8 cellular contexts compared by ENCODE assay signal in the genomic region with DNA sequence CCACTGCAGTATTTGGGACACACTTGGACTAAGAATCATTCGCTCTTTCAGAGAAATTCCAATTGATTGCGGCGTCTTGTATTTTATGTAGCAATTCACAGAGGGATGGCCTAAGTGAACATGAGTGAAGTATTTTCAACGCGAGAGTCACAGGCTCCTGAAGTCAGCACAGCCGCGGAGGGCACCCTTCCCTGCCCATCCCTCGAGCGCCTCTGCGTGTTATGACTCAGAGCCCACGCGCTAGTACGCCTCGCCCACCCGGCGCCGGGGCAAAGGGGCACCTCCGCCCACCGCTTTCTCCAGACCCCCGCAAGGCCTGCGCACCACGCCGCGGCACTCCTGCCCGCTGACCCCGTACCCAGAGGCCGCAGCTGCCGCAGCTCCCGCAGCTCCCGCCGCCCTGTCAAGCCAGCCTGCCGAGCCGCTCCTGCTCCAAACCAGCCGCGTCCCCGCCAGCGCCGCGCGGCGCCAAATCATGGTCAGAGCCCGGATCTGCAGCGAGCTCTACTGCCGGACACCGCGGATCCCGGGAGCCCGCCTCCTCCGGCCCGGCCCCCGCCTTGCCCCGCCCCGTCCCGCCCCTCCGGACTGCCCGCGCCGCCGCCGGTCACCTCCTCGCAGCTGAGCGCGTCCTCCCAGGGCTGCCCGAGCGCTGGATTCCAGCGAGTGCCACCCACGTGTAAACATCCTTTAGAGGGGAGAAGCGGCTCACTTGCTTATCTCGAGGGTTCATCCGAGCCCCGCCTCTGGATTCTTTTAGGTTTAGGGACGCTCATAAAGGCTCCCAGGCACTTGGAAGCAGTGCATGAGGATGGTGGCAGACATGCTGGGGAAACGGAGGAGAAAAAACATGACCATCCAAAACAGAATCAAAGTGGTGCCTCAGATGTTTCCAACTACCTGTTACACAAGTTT. TPM values are rescaled to one million over a fixed set of nuclear protein-coding genes. Genes with fewer than 3 reads are reported as not detected.
DNase-seq lines count a peak whose midpoint lies in the region; ATAC-seq and TF ChIP-seq lines count a peak whose summit lies in the region.

A gene with protein sequence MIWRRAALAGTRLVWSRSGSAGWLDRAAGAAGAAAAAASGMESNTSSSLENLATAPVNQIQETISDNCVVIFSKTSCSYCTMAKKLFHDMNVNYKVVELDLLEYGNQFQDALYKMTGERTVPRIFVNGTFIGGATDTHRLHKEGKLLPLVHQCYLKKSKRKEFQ (minus strand): TSS at position 509 of the 915 bp plus-strand sequence. CDS start 32 bp downstream, at position 477.

- intact Hi-C loops in cardiac septum (cut with DNase I) = loop anchor here (1.0 to 10.0 kb wide), 3 partner anchors 17 to 630 kb away; partner anchors contain the start of genes CDC73, RO60 and UCHL5

- H3K9ac ChIP-seq in adipocyte (ENCODE audit: low read length) = peak within 1 kb of the TSS; percentile 93

- 0% methylated on average over 10 to 48 of the region's 73 CpGs for WGBS in upper lobe of left lung, 2 donors

- H3K9me3 ChIP-seq in adipocyte (ENCODE audit: control insufficient read depth, low read length) (no peaks in the 10 kb centered on the region), upper lobe of left lung (no peaks in the 10 kb centered on the region)

- H3K27ac ChIP-seq in upper lobe of left lung = peak within 1 kb of the TSS; percentile 89 to 93 (median 91)

- TF ChIP-seq POLR2A in upper lobe of left lung (IDR thresholded peaks at IDR 0.05) = peak in 3 of 4 donors; percentile 75 to 89 (median 84)

- H3K4me3 ChIP-seq in GM12875 (ENCODE audit: low read depth, low read length) = peak within 1 kb of the TSS; percentile 82
- peak within 1 kb of the TSS; percentile 93 for H3K4me3 ChIP-seq in adipocyte (ENCODE audit: low read length)
- H3K4me3 ChIP-seq in upper lobe of left lung = peak within 1 kb of the TSS; percentile 63 to 88 (median 75)

- DNase-seq in NCI-H1092 (lab: John Stamatoyannopoulos, UW) = peak; percentile 67
- peak; percentile 88 for DNase-seq in SW480 (ENCODE audit: low spot score)
- peak; percentile 95 for DNase-seq in adipocyte (ENCODE audit: low read depth)
- peak; percentile 95 for DNase-seq in cardiac septum (ENCODE audit: low spot score)
- peak; percentile 75 for DNase-seq in pons (ENCODE audit: low spot score)
- peak; percentile 93 to 97 for DNase-seq in upper lobe of left lung

- H3K4me1 ChIP-seq in adipocyte (ENCODE audit: control insufficient read depth, insufficient read depth, low read length) (peaks cover 35% of the 10 kb centered on the region), upper lobe of left lung (peaks cover 7 to 18% (median 16%) of the 10 kb centered on the region in 4 donors)

- H3K36me3 ChIP-seq in adipocyte (ENCODE audit: control insufficient read depth, insufficient read depth, low read length, severe bottlenecking) (peaks cover 8% of the 10 kb centered on the region), upper lobe of left lung (peaks cover 2 to 6% (median 4%) of the 10 kb centered on the region in 4 donors)

- ATAC-seq in HG02610 (IDR thresholded peaks at IDR 0.05; ENCODE audit: unreplicated experiment) (peak; percentile 88), upper lobe of left lung (ENCODE audit: low FRiP score in 2 of 2) (peak; percentile 96 to 98)

- H3K27me3 ChIP-seq in adipocyte (replicated peaks; ENCODE audit: control insufficient read depth, insufficient read depth, low read length) = no peaks in the 10 kb centered on the region
- no peaks in the 10 kb centered on the region for H3K27me3 ChIP-seq in upper lobe of left lung

- TF ChIP-seq EP300 in upper lobe of left lung (IDR thresholded peaks at IDR 0.05) = no peak

- TF ChIP-seq CTCF in GM12875 (IDR thresholded peaks at IDR 0.05; ENCODE audit: borderline replicate concordance, insufficient read depth, low read depth, low read length) (no peak), upper lobe of left lung (IDR thresholded peaks at IDR 0.05) (peak in 2 of 6 experiments; percentile 27 to 31)

RNA-seq across cellular contexts. Expression of the gene that starts here (rescaled TPM):
- total RNA-seq in cardiac septum (29.0 TPM), upper lobe of left lung (10 to 100 TPM in 2 of 6 donors, 1 to 10 TPM in 4; 1.4 to 18.6 (median 6.6) TPM)

Comparison
In these comparisons a context has a peak if more than half of its experiments do, and no peak if none do; other contexts are left out.
1. Peak in every context shown above with its lines: DNase-seq, ATAC-seq, H3K4me3 ChIP-seq and H3K27ac ChIP-seq.